Comparison of ENCODE assay signal across 1 cellular context in the genomic region with DNA sequence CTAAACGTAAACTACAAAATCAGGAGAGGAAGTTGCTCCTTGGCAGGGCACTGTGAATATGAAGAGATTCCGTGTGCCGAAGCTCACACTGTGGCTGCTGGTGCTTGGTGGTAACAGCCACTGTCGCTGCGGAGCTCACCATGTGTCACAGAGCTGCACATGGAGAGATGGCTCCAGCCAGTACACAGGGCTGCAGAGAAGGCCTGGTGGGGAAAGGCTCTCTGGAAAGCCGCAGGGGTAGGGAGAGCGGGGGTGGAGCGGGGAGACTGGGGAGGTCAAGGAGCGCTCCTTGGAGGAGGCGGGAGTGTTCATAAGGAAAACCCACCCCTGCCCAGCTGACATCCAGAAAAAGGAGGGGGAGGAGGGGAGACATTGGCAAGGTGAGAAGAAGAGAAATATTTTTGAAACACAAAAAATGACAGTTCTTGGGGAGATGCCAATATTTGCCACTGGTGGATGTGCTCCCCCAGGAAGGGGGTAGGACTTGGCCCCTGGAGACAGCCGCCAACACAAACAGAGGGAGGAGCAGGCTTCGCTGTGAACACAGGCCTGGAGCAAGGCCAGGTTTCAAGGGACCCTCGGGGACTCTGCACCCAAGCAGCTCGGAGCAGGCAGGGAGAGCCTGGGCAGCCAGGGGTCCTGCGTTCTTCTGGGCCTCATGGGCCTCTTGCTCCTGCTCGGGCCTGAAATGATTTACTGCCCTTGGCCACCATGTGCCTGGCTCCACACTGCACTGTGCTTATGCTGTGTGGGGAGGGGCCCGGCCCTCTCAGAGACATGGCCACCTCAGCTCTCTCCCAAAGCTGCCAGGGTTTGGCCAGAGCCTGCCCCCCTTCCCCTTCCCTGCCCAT.
A peak's percentile ranks its signal among the peaks of the same experiment; 100 is the strongest.
TF ChIP-seq lines count a peak whose summit lies in the region.

No MANE protein-coding gene starts in this region.

TF ChIP-seq in HepG2, 621 proteins besides CTCF, POLR2A, EP300 and RAD21 (continued from another document and continues in another):
- TF ChIP-seq, protein P1, sequence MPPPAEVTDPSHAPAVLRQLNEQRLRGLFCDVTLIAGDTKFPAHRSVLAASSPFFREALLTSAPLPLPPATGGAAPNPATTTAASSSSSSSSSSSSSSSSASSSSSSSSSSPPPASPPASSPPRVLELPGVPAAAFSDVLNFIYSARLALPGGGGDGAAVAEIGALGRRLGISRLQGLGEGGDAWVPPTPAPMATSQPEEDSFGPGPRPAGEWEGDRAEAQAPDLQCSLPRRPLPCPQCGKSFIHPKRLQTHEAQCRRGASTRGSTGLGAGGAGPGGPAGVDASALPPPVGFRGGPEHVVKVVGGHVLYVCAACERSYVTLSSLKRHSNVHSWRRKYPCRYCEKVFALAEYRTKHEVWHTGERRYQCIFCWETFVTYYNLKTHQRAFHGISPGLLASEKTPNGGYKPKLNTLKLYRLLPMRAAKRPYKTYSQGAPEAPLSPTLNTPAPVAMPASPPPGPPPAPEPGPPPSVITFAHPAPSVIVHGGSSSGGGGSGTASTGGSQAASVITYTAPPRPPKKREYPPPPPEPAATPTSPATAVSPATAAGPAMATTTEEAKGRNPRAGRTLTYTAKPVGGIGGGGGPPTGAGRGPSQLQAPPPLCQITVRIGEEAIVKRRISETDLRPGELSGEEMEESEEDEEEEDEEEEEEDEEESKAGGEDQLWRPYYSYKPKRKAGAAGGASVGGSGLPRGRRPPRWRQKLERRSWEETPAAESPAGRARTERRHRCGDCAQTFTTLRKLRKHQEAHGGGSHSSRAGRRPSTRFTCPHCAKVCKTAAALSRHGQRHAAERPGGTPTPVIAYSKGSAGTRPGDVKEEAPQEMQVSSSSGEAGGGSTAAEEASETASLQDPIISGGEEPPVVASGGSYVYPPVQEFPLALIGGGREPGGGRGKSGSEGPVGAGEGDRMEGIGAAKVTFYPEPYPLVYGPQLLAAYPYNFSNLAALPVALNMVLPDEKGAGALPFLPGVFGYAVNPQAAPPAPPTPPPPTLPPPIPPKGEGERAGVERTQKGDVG (CRISPR knock-in tag; IDR thresholded peaks at IDR 0.05; ENCODE audit: borderline replicate concordance): no peak
- 0 out of 2 replicates have a peak, but pooled peaks have one; percentile 18 for TF ChIP-seq SP4 (CRISPR knock-in tag; IDR thresholded peaks at IDR 0.05)
- TF ChIP-seq KDM3A (CRISPR knock-in tag; IDR thresholded peaks at IDR 0.05; ENCODE audit: low read depth): 0 out of 2 replicates have a peak, but pooled peaks have one; percentile 45
- no peak for TF ChIP-seq CBFB (CRISPR knock-in tag; IDR thresholded peaks at IDR 0.05)
- TF ChIP-seq ZBTB7B (CRISPR knock-in tag; IDR thresholded peaks at IDR 0.05): peak; percentile 89
- TF ChIP-seq, protein P2, sequence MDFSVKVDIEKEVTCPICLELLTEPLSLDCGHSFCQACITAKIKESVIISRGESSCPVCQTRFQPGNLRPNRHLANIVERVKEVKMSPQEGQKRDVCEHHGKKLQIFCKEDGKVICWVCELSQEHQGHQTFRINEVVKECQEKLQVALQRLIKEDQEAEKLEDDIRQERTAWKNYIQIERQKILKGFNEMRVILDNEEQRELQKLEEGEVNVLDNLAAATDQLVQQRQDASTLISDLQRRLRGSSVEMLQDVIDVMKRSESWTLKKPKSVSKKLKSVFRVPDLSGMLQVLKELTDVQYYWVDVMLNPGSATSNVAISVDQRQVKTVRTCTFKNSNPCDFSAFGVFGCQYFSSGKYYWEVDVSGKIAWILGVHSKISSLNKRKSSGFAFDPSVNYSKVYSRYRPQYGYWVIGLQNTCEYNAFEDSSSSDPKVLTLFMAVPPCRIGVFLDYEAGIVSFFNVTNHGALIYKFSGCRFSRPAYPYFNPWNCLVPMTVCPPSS (IDR thresholded peaks at IDR 0.05): no peak
- TF ChIP-seq, protein P3, sequence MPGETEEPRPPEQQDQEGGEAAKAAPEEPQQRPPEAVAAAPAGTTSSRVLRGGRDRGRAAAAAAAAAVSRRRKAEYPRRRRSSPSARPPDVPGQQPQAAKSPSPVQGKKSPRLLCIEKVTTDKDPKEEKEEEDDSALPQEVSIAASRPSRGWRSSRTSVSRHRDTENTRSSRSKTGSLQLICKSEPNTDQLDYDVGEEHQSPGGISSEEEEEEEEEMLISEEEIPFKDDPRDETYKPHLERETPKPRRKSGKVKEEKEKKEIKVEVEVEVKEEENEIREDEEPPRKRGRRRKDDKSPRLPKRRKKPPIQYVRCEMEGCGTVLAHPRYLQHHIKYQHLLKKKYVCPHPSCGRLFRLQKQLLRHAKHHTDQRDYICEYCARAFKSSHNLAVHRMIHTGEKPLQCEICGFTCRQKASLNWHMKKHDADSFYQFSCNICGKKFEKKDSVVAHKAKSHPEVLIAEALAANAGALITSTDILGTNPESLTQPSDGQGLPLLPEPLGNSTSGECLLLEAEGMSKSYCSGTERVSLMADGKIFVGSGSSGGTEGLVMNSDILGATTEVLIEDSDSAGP (CRISPR knock-in tag; IDR thresholded peaks at IDR 0.05; ENCODE audit: borderline replicate concordance): peak; percentile 26; the same call in 1 of the 2 replicates
- no peak for TF ChIP-seq ATF1 (CRISPR knock-in tag; IDR thresholded peaks at IDR 0.05)
- TF ChIP-seq, protein P4, sequence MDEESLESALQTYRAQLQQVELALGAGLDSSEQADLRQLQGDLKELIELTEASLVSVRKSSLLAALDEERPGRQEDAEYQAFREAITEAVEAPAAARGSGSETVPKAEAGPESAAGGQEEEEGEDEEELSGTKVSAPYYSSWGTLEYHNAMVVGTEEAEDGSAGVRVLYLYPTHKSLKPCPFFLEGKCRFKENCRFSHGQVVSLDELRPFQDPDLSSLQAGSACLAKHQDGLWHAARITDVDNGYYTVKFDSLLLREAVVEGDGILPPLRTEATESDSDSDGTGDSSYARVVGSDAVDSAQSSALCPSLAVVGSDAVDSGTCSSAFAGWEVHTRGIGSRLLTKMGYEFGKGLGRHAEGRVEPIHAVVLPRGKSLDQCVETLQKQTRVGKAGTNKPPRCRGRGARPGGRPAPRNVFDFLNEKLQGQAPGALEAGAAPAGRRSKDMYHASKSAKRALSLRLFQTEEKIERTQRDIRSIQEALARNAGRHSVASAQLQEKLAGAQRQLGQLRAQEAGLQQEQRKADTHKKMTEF (CRISPR knock-in tag; IDR thresholded peaks at IDR 0.05): no peak
- no peak for TF ChIP-seq FOXM1 (CRISPR knock-in tag; IDR thresholded peaks at IDR 0.05)
- TF ChIP-seq, protein P5, sequence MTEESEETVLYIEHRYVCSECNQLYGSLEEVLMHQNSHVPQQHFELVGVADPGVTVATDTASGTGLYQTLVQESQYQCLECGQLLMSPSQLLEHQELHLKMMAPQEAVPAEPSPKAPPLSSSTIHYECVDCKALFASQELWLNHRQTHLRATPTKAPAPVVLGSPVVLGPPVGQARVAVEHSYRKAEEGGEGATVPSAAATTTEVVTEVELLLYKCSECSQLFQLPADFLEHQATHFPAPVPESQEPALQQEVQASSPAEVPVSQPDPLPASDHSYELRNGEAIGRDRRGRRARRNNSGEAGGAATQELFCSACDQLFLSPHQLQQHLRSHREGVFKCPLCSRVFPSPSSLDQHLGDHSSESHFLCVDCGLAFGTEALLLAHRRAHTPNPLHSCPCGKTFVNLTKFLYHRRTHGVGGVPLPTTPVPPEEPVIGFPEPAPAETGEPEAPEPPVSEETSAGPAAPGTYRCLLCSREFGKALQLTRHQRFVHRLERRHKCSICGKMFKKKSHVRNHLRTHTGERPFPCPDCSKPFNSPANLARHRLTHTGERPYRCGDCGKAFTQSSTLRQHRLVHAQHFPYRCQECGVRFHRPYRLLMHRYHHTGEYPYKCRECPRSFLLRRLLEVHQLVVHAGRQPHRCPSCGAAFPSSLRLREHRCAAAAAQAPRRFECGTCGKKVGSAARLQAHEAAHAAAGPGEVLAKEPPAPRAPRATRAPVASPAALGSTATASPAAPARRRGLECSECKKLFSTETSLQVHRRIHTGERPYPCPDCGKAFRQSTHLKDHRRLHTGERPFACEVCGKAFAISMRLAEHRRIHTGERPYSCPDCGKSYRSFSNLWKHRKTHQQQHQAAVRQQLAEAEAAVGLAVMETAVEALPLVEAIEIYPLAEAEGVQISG (CRISPR knock-in tag; IDR thresholded peaks at IDR 0.05): no peak
- TF ChIP-seq WIZ (CRISPR knock-in tag; IDR thresholded peaks at IDR 0.05): no peak
- TF ChIP-seq, protein P6, sequence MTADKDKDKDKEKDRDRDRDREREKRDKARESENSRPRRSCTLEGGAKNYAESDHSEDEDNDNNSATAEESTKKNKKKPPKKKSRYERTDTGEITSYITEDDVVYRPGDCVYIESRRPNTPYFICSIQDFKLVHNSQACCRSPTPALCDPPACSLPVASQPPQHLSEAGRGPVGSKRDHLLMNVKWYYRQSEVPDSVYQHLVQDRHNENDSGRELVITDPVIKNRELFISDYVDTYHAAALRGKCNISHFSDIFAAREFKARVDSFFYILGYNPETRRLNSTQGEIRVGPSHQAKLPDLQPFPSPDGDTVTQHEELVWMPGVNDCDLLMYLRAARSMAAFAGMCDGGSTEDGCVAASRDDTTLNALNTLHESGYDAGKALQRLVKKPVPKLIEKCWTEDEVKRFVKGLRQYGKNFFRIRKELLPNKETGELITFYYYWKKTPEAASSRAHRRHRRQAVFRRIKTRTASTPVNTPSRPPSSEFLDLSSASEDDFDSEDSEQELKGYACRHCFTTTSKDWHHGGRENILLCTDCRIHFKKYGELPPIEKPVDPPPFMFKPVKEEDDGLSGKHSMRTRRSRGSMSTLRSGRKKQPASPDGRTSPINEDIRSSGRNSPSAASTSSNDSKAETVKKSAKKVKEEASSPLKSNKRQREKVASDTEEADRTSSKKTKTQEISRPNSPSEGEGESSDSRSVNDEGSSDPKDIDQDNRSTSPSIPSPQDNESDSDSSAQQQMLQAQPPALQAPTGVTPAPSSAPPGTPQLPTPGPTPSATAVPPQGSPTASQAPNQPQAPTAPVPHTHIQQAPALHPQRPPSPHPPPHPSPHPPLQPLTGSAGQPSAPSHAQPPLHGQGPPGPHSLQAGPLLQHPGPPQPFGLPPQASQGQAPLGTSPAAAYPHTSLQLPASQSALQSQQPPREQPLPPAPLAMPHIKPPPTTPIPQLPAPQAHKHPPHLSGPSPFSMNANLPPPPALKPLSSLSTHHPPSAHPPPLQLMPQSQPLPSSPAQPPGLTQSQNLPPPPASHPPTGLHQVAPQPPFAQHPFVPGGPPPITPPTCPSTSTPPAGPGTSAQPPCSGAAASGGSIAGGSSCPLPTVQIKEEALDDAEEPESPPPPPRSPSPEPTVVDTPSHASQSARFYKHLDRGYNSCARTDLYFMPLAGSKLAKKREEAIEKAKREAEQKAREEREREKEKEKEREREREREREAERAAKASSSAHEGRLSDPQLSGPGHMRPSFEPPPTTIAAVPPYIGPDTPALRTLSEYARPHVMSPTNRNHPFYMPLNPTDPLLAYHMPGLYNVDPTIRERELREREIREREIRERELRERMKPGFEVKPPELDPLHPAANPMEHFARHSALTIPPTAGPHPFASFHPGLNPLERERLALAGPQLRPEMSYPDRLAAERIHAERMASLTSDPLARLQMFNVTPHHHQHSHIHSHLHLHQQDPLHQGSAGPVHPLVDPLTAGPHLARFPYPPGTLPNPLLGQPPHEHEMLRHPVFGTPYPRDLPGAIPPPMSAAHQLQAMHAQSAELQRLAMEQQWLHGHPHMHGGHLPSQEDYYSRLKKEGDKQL (CRISPR knock-in tag; IDR thresholded peaks at IDR 0.05; ENCODE audit: low read depth): 0 out of 2 replicates have a peak, but pooled peaks have one; percentile 17
- TF ChIP-seq ZNF850 (CRISPR knock-in tag; conservative IDR thresholded peaks at IDR 0.05): no peak
- TF ChIP-seq ZNF451 (CRISPR knock-in tag; IDR thresholded peaks at IDR 0.05): no peak
- TF ChIP-seq SP5 (CRISPR knock-in tag; IDR thresholded peaks at IDR 0.05; ENCODE audit: borderline replicate concordance, low read depth): peak; percentile 90
- no peak for TF ChIP-seq TOE1 (CRISPR knock-in tag; IDR thresholded peaks at IDR 0.05)
- TF ChIP-seq SYNCRIP (IDR thresholded peaks at IDR 0.05; ENCODE audit: insufficient read depth, low read depth, low read length): no peak
- TF ChIP-seq ZNF790 (CRISPR knock-in tag; IDR thresholded peaks at IDR 0.05; ENCODE audit: borderline replicate concordance): no peak
- TF ChIP-seq, protein P7, sequence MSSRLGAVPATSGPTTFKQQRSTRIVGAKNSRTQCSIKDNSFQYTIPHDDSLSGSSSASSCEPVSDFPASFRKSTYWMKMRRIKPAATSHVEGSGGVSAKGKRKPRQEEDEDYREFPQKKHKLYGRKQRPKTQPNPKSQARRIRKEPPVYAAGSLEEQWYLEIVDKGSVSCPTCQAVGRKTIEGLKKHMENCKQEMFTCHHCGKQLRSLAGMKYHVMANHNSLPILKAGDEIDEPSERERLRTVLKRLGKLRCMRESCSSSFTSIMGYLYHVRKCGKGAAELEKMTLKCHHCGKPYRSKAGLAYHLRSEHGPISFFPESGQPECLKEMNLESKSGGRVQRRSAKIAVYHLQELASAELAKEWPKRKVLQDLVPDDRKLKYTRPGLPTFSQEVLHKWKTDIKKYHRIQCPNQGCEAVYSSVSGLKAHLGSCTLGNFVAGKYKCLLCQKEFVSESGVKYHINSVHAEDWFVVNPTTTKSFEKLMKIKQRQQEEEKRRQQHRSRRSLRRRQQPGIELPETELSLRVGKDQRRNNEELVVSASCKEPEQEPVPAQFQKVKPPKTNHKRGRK (CRISPR knock-in tag; IDR thresholded peaks at IDR 0.05): no peak
- peak; percentile 33; the same call in 1 of the 2 replicates for TF ChIP-seq ZNF431 (CRISPR knock-in tag; IDR thresholded peaks at IDR 0.05; ENCODE audit: borderline replicate concordance, low read depth)
- no peak for TF ChIP-seq ZNF557 (CRISPR knock-in tag; IDR thresholded peaks at IDR 0.05)
- TF ChIP-seq, protein P8, sequence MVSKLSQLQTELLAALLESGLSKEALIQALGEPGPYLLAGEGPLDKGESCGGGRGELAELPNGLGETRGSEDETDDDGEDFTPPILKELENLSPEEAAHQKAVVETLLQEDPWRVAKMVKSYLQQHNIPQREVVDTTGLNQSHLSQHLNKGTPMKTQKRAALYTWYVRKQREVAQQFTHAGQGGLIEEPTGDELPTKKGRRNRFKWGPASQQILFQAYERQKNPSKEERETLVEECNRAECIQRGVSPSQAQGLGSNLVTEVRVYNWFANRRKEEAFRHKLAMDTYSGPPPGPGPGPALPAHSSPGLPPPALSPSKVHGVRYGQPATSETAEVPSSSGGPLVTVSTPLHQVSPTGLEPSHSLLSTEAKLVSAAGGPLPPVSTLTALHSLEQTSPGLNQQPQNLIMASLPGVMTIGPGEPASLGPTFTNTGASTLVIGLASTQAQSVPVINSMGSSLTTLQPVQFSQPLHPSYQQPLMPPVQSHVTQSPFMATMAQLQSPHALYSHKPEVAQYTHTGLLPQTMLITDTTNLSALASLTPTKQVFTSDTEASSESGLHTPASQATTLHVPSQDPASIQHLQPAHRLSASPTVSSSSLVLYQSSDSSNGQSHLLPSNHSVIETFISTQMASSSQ (IDR thresholded peaks at IDR 0.05; ENCODE audit: low read depth): 0 out of 2 replicates have a peak, but pooled peaks have one; percentile 16
- TF ChIP-seq, protein P8 (CRISPR knock-in tag; IDR thresholded peaks at IDR 0.05; ENCODE audit: borderline replicate concordance): no peak
- TF ChIP-seq CENPX (CRISPR knock-in tag; IDR thresholded peaks at IDR 0.05): no peak
